Comparison of ENCODE assay signal across 11 cellular contexts in the genomic region with DNA sequence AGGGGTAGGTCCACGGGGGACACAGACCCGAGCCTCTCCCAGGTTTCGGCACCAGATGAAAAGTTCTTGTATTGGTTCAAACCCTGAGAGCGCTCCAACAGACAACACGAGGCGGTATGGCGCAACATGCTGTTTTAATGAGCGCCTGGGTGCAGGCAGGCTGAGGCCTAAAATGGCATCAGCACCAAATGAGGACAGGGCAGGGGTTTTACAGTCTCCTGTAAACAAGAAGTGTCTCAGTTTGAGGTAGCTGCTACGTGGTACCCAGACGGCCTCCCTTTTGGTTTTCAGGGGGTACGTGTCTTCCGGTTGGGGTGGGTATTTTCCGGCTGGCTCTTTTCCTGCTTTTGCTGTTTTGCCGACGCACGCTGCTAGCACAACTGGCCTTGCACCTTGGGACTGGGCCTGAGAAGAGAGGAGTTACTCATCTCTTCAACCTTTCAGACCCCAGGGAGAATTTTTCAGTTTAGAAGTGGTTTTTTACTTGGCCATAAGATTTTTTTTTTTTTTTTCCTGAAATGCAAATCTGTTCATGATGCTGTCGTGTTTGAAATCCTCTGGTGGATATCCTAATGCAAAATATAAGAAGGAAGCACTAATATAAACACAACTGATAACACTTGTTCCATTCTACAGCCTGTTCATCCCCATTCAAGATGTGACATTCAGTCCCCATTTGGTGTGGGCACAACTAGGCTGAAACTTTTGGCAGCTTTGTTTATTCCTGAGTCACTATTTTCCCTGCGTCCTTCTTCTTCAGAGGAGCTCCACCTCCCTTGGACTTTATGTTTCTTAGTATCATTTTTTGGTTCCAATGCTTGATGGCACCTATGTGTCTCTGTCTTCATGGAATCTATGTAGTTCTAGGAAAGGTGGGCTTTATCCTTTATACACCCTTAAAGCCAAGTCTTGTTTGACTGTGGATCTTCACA. TPM values are rescaled to one million over a fixed set of nuclear protein-coding genes. Genes with fewer than 3 reads are reported as not detected.
DNase-seq lines count a peak whose midpoint lies in the region; ATAC-seq lines count a peak whose summit lies in the region.
"Had no signal": no experiment of that assay in that cellular context is flagged by ENCODE, and none has a peak within 500 bp of the region (broad histone marks: within the 10 kb centered on the region; RNA-seq: fewer than 3 reads in every experiment).

No MANE protein-coding gene starts in this region.

- H3K27ac Mint-ChIP-seq in memory B cell = no peak overlapping the region
- H3K27ac Mint-ChIP-seq: nephron had no signal

- no peaks in the 10 kb centered on the region for H3K79me2 ChIP-seq in trophoblast cell (ENCODE audit: control insufficient read depth, insufficient read depth, low read length, poor library complexity)

- H4K91ac ChIP-seq in trophoblast cell (ENCODE audit: low read depth, low read length) = no peak overlapping the region

- peaks cover 6% of the 10 kb centered on the region for H3K9me3 Mint-ChIP-seq in memory B cell
- H3K9me3 Mint-ChIP-seq: nephron had no signal

- no peak overlapping the region for H3K4ac ChIP-seq in trophoblast cell (ENCODE audit: low read depth, low read length)

- no peaks in the 10 kb centered on the region for H3K79me1 ChIP-seq in trophoblast cell (ENCODE audit: low read length)

- H2BK5ac ChIP-seq in trophoblast cell (ENCODE audit: low read depth, low read length, poor library complexity) = no peak overlapping the region

- H3K27ac ChIP-seq in trophoblast cell (ENCODE audit: low read depth, low read length) = no peak overlapping the region
- H3K27ac ChIP-seq: testis had no signal

- H3K36me3 Mint-ChIP-seq in memory B cell = peaks cover 9% of the 10 kb centered on the region

- no peaks in the 10 kb centered on the region for H3K27me3 ChIP-seq in trophoblast cell (ENCODE audit: insufficient read depth, low read length)
- H3K27me3 ChIP-seq: testis had no signal

- WGBS in trophoblast cell (ENCODE audit: extremely low coverage, insufficient coverage, insufficient read length) = no CpG with 5 or more reads among the region's 18 CpGs

- H3K4me1 Mint-ChIP-seq in memory B cell = peaks cover 54% of the 10 kb centered on the region

- peaks cover 4 to 14% of the 10 kb centered on the region in 2 experiments for H3K4me1 ChIP-seq in trophoblast cell (ENCODE audit: control insufficient read depth in 1 of 2, insufficient read depth in 2 of 2, low read length in 2 of 2)

- no peak overlapping the region for H4K12ac ChIP-seq in trophoblast cell (ENCODE audit: low read depth, low read length)

- peaks cover 3% of the 10 kb centered on the region for H3K9me3 ChIP-seq in trophoblast cell (ENCODE audit: insufficient read depth, low read depth, low read length)
- H3K9me3 ChIP-seq: testis had no signal

- H3K36me3 ChIP-seq in trophoblast cell (ENCODE audit: control insufficient read depth in 1 of 2, insufficient read depth in 2 of 2, low read length in 2 of 2) = no peaks in the 10 kb centered on the region

- H2AFZ ChIP-seq in trophoblast cell (ENCODE audit: insufficient read depth, low read length, poor library complexity) = no peak overlapping the region

- no peak overlapping the region for H2BK12ac ChIP-seq in trophoblast cell (ENCODE audit: low read length)

- no peak overlapping the region for H2AK5ac ChIP-seq in trophoblast cell (ENCODE audit: low read length)

- H3K18ac ChIP-seq in trophoblast cell (ENCODE audit: low read length) = no peak overlapping the region

- no peak overlapping the region for H3K4me3 ChIP-seq in trophoblast cell (ENCODE audit: low read depth, low read length)
- H3K4me3 ChIP-seq: testis had no signal

- H3K9ac ChIP-seq in trophoblast cell (ENCODE audit: low read length) = no peak overlapping the region

- H3K4me3 Mint-ChIP-seq in memory B cell = no peak overlapping the region
- H3K4me3 Mint-ChIP-seq: nephron had no signal

- H3K4me2 ChIP-seq in trophoblast cell (ENCODE audit: low read length) = no peak overlapping the region

- H3K14ac ChIP-seq in trophoblast cell (ENCODE audit: low read length) = no peak overlapping the region

- no peak overlapping the region for H3K23ac ChIP-seq in trophoblast cell (ENCODE audit: low read length)

- H3K27me3 Mint-ChIP-seq in memory B cell = no peaks in the 10 kb centered on the region

- no peak overlapping the region for H2BK120ac ChIP-seq in trophoblast cell (ENCODE audit: insufficient read depth, low read length, poor library complexity)

- DNase-seq in memory B cell (ENCODE audit: low spot score in 2 of 2) = peak in 1 of 2 donors; percentile 35
- DNase-seq in LoVo (ENCODE audit: low spot score) = no peak
- DNase-seq in trophoblast cell = no peak
- no peak for DNase-seq in amniotic stem cell (lab: John Stamatoyannopoulos, UW)
- DNase-seq in nucleus accumbens (lab: John Stamatoyannopoulos, UW) = no peak
- DNase-seq: NCI-H345, testis had no signal

- H4K8ac ChIP-seq in trophoblast cell (ENCODE audit: low read depth, low read length) = no peak overlapping the region

- ATAC-seq in GM18511 (IDR thresholded peaks at IDR 0.05; ENCODE audit: unreplicated experiment) (peak; percentile 56), GM21423 (IDR thresholded peaks at IDR 0.05; ENCODE audit: unreplicated experiment) (peak; percentile 58), HG03439 (IDR thresholded peaks at IDR 0.05; ENCODE audit: unreplicated experiment) (peak; percentile 57), memory B cell (ENCODE audit: low read depth) (peak; percentile 63)

RNA-seq across cellular contexts. Expression of a gene that starts 6.5 kb away (rescaled TPM):
- polyA plus RNA-seq in trophoblast cell (2013) = 23.3 and 24.1 TPM in 2 replicates

RNA-seq across cellular contexts. Expression of a gene that starts 35.0 kb away (rescaled TPM):
- 2.4 TPM in 2 replicates for polyA plus RNA-seq in trophoblast cell (2013)
